In the genomic region with DNA sequence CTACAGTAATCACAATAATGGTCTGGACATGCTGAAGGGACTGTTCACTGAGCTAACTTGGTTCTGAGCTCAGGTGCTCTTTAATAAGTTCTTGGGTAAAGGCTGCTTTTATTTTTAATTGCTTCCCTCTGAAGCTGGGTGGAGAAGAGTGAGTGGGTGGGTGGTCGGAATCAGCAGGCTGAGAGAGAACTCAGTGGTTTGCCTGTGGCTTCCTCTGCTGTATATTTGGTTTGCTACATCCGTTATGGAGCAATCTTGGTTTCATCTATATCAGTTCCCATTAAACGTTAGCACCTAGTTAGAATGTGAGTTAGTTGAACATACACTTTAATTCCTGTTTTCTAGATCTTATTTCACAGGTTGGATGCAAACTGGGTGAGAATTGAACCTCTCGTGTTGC, we compare ENCODE assay signal across 8 cellular contexts. TPM values are rescaled to one million over a fixed set of nuclear protein-coding genes. Genes with fewer than 3 reads are reported as not detected.
A peak's percentile ranks its signal among the peaks of the same experiment; 100 is the strongest.
DNase-seq lines count a peak whose midpoint lies in the region; ATAC-seq, FAIRE-seq and TF ChIP-seq lines count a peak whose summit lies in the region.

No MANE protein-coding gene starts in this region.

- H3K4me3 ChIP-seq in Loucy (ENCODE audit: low read length, poor library complexity, severe bottlenecking), result peak overlapping the region; percentile 41
- H3K4me3 ChIP-seq in sigmoid colon, result no peak overlapping the region

- H3K9me2 ChIP-seq in Loucy (replicated peaks; ENCODE audit: low read depth, low read length), result no peaks in the 10 kb centered on the region

- H3K9me3 ChIP-seq in Loucy (ENCODE audit: insufficient read depth, low read depth, low read length) (no peaks in the 10 kb centered on the region), sigmoid colon (no peaks in the 10 kb centered on the region)

- H3K36me3 Mint-ChIP-seq in activated T-helper 2 cell treated with anti-CD3 and anti-CD28 coated beads, Interferon-gamma antibody, Interleukin-2, Interleukin-4, amounts not matched to agents 10 μg/mL and 5 μg/mL and 100 μg/mL, durations not matched to agents 14 hours and 24 hours and 36 hours (ENCODE audit: low read depth), result peaks cover 84% of the 10 kb centered on the region

- no peak for DNase-seq in D721Med (ENCODE audit: insufficient read length, low spot score)
- peak; percentile 57 for DNase-seq in activated T-helper 2 cell treated with anti-CD3 and anti-CD28 coated beads, Interferon-gamma antibody, Interleukin-2, Interleukin-4, amounts not matched to agents 10 μg/mL and 5 μg/mL and 100 μg/mL, durations not matched to agents 14 hours and 24 hours and 36 hours (ENCODE audit: low spot score)
- DNase-seq in stimulated activated CD4-positive, alpha-beta T cell treated with anti-CD3 and anti-CD28 coated beads, Interleukin-4, amount 100 ng/mL, for 24 hours, result peak; percentile 50
- no peak for DNase-seq in cerebellar cortex (ENCODE audit: low spot score)
- DNase-seq in D341Med (ENCODE audit: low spot score), result no peak
- no peak for DNase-seq in sigmoid colon

- H3K4me1 ChIP-seq in Loucy (ENCODE audit: insufficient read depth, low read length, poor library complexity, severe bottlenecking) (peaks cover 20% of the 10 kb centered on the region), sigmoid colon (peaks cover 0 to 14% (median 0%) of the 10 kb centered on the region in 4 donors)

- H4K20me1 ChIP-seq in Loucy (ENCODE audit: insufficient read depth, low read length, poor library complexity, severe bottlenecking), result peaks cover 31% of the 10 kb centered on the region

- intact Hi-C loops in activated T-helper 2 cell treated with anti-CD3 and anti-CD28 coated beads, Interferon-gamma antibody, Interleukin-2, Interleukin-4, amounts not matched to agents 10 μg/mL and 5 μg/mL and 100 μg/mL, durations not matched to agents 14 hours and 24 hours and 36 hours (cut with micrococcal nuclease), result loop anchor here (1.0 to 5.0 kb wide), 5 partner anchors 22 to 548 kb away; no protein-coding TSS in a partner anchor
- intact Hi-C loops in sigmoid colon (cut with DNase I), result no loop called here

- no peaks in the 10 kb centered on the region for H3K27me3 Mint-ChIP-seq in activated T-helper 2 cell treated with anti-CD3 and anti-CD28 coated beads, Interferon-gamma antibody, Interleukin-2, Interleukin-4, amounts not matched to agents 10 μg/mL and 5 μg/mL and 100 μg/mL, durations not matched to agents 14 hours and 24 hours and 36 hours (ENCODE audit: low read depth)

- H3K27me3 ChIP-seq in Loucy (ENCODE audit: insufficient read depth, low read length, poor library complexity, severe bottlenecking) (peaks cover 13% of the 10 kb centered on the region), sigmoid colon (no peaks in the 10 kb centered on the region)

- no peak for TF ChIP-seq CTCF in D721Med (IDR thresholded peaks at IDR 0.05; ENCODE audit: insufficient read depth, missing control alignments)
- TF ChIP-seq CTCF in Loucy (conservative IDR thresholded peaks at IDR 0.05; ENCODE audit: low read length), result no peak
- no peak for TF ChIP-seq CTCF in sigmoid colon (IDR thresholded peaks at IDR 0.05)

- peaks cover 78% of the 10 kb centered on the region for H3K4me1 Mint-ChIP-seq in activated T-helper 2 cell treated with anti-CD3 and anti-CD28 coated beads, Interferon-gamma antibody, Interleukin-2, Interleukin-4, amounts not matched to agents 10 μg/mL and 5 μg/mL and 100 μg/mL, durations not matched to agents 14 hours and 24 hours and 36 hours (ENCODE audit: low read depth)

- peak overlapping the region; percentile 47 for H3K4me3 Mint-ChIP-seq in activated T-helper 2 cell treated with anti-CD3 and anti-CD28 coated beads, Interferon-gamma antibody, Interleukin-2, Interleukin-4, amounts not matched to agents 10 μg/mL and 5 μg/mL and 100 μg/mL, durations not matched to agents 14 hours and 24 hours and 36 hours (ENCODE audit: low read depth)

- no peak overlapping the region for H3K9ac ChIP-seq in Loucy (ENCODE audit: low read depth, low read length, poor library complexity, severe bottlenecking)

- H3K9me3 Mint-ChIP-seq in activated T-helper 2 cell treated with anti-CD3 and anti-CD28 coated beads, Interferon-gamma antibody, Interleukin-2, Interleukin-4, amounts not matched to agents 10 μg/mL and 5 μg/mL and 100 μg/mL, durations not matched to agents 14 hours and 24 hours and 36 hours, result no peaks in the 10 kb centered on the region

- H3K79me2 ChIP-seq in Loucy (ENCODE audit: insufficient read depth, low read length), result no peaks in the 10 kb centered on the region

- ATAC-seq in GM21528 (IDR thresholded peaks at IDR 0.05; ENCODE audit: low FRiP score, unreplicated experiment), result peak; percentile 74

- no peak for TF ChIP-seq POLR2A in sigmoid colon (IDR thresholded peaks at IDR 0.05)

- peak overlapping the region; percentile 77 for H3K27ac Mint-ChIP-seq in activated T-helper 2 cell treated with anti-CD3 and anti-CD28 coated beads, Interferon-gamma antibody, Interleukin-2, Interleukin-4, amounts not matched to agents 10 μg/mL and 5 μg/mL and 100 μg/mL, durations not matched to agents 14 hours and 24 hours and 36 hours

- peak; percentile 64 for FAIRE-seq in D721Med (lab: Jason Lieb, UNC)

- TF ChIP-seq EP300 in sigmoid colon (IDR thresholded peaks at IDR 0.05), result no peak

- H2AFZ ChIP-seq in Loucy (ENCODE audit: low read length), result no peak overlapping the region

- peak overlapping the region; percentile 47 for H3K4me2 ChIP-seq in Loucy (ENCODE audit: low read depth, low read length, poor library complexity, severe bottlenecking)

- peaks cover 30% of the 10 kb centered on the region for H3K36me3 ChIP-seq in Loucy (ENCODE audit: insufficient read depth, low read length)
- H3K36me3 ChIP-seq in sigmoid colon, result peaks cover 9 to 51% (median 25%) of the 10 kb centered on the region in 4 donors

- H3F3A ChIP-seq in Loucy (ENCODE audit: low read depth), result no peaks in the 10 kb centered on the region

- no peak overlapping the region for H3K27ac ChIP-seq in sigmoid colon

- WGBS in sigmoid colon, 2 donors, result 42 to 73% methylated on average over 4 of the region's 4 CpGs

RNA-seq across cellular contexts. Expression of gene CNIH4, which starts 23.3 kb away (rescaled TPM):
- total RNA-seq in activated T-helper 2 cell treated with anti-CD3 and anti-CD28 coated beads, Interferon-gamma antibody, Interleukin-2, Interleukin-4, amounts not matched to agents 10 μg/mL and 5 μg/mL and 100 μg/mL, durations not matched to agents 14 hours and 24 hours and 36 hours, result 60.2 and 60.7 TPM in 2 replicates
- total RNA-seq in sigmoid colon, result 10 to 100 TPM; 26.0 to 42.8 (median 28.7) TPM
- polyA plus RNA-seq in sigmoid colon, result 10 to 100 TPM; 37.2 to 65.5 (median 57.1) TPM

RNA-seq across cellular contexts. Expression of gene NVL, which starts 50.0 kb away (rescaled TPM):
- 38.4 and 39.0 TPM in 2 replicates for total RNA-seq in activated T-helper 2 cell treated with anti-CD3 and anti-CD28 coated beads, Interferon-gamma antibody, Interleukin-2, Interleukin-4, amounts not matched to agents 10 μg/mL and 5 μg/mL and 100 μg/mL, durations not matched to agents 14 hours and 24 hours and 36 hours
- total RNA-seq in sigmoid colon, result 10 to 100 TPM; 21.4 to 26.6 (median 24.5) TPM
- 10 to 100 TPM; 25.0 to 32.4 (median 30.6) TPM for polyA plus RNA-seq in sigmoid colon

RNA-seq across cellular contexts. Expression of gene WDR26, which starts 54.6 kb away (rescaled TPM):
- total RNA-seq in activated T-helper 2 cell treated with anti-CD3 and anti-CD28 coated beads, Interferon-gamma antibody, Interleukin-2, Interleukin-4, amounts not matched to agents 10 μg/mL and 5 μg/mL and 100 μg/mL, durations not matched to agents 14 hours and 24 hours and 36 hours, result 80.5 and 82.0 TPM in 2 replicates
- total RNA-seq in sigmoid colon, result 100 to 1,000 TPM in 1 of 4 donors, 10 to 100 TPM in 3; 63.3 to 105 (median 66.6) TPM
- polyA plus RNA-seq in sigmoid colon, result 10 to 100 TPM; 27.6 to 30.7 (median 28.8) TPM

Comparison
In these comparisons a context has a peak if more than half of its experiments do, and no peak if none do; other contexts are left out.
1. DNase-seq: peak in activated T-helper 2 cell treated with anti-CD3 and anti-CD28 coated beads, Interferon-gamma antibody, Interleukin-2, Interleukin-4, amounts not matched to agents 10 μg/mL and 5 μg/mL and 100 μg/mL, durations not matched to agents 14 hours and 24 hours and 36 hours (single experiment) and stimulated activated CD4-positive, alpha-beta T cell treated with anti-CD3 and anti-CD28 coated beads, Interleukin-4, amount 100 ng/mL, for 24 hours (single experiment); none in D721Med (single experiment), cerebellar cortex (single experiment), D341Med (single experiment) and sigmoid colon (single experiment).